In genomic region chr2:46984642-46985476, GRCh38 we compare ENCODE assay signal across 9 cellular contexts. TPM values are rescaled to one million over a fixed set of nuclear protein-coding genes. Genes with fewer than 3 reads are reported as not detected.
DNase-seq lines count a peak whose midpoint lies in the region; ATAC-seq, FAIRE-seq and TF ChIP-seq lines count a peak whose summit lies in the region.
"Had no signal": no experiment of that assay in that cellular context is flagged by ENCODE, and none has a peak within 500 bp of the region (broad histone marks: within the 10 kb centered on the region; RNA-seq: fewer than 3 reads in every experiment).

No MANE protein-coding gene starts in this region.

- H3K9ac ChIP-seq in GM12878 (ENCODE audit: control insufficient read depth, insufficient read depth, low read length), result peak overlapping the region; percentile 67
- H3K9ac ChIP-seq: parathyroid adenoma had no signal

- in situ Hi-C loops in GM12878 (cut with MboI), result no loop called here

- POLR2A ChIA-PET in GM12878 (lab: Charles Lee), result interaction anchor here (0.6 to 3.1 kb wide), 7 partner anchors 10 to 890 kb away, joined by 3 to 9 read pairs (median 4); no protein-coding TSS in a partner anchor

- peak overlapping the region; percentile 35 for H2AFZ ChIP-seq in GM12878 (ENCODE audit: control insufficient read depth, low read depth, low read length)
- H2AFZ ChIP-seq: parathyroid adenoma had no signal

- intact Hi-C loops in GM12878 (cut with micrococcal nuclease; ENCODE audit: unreplicated experiment), result loop anchor here (5.0 kb wide), 1 partner anchor 417 kb away; the partner anchor contains the start of gene MSH2
- intact Hi-C loops in right lobe of liver (cut with DNase I), result no loop called here

- no TSS peak for BruUV-seq in GM12878 (replicated peaks; lab: Mats Ljungman, UMichigan)

- TF ChIP-seq CTCF in GM12878 (IDR thresholded peaks at IDR 0.05 in 2 of 3, conservative IDR thresholded peaks at IDR 0.05 in 1 of 3; ENCODE audit: control insufficient read depth in 2 of 3, extremely low read depth in 1 of 3, insufficient read depth in 1 of 3, low read depth in 3 of 3, low read length in 3 of 3) (no peak), right lobe of liver (IDR thresholded peaks at IDR 0.05) (no peak), D721Med (IDR thresholded peaks at IDR 0.05; ENCODE audit: insufficient read depth, missing control alignments) (no peak)

- TF ChIP-seq RAD21 in GM12878 (IDR thresholded peaks at IDR 0.05; ENCODE audit: insufficient read depth, low read depth, low read length), result no peak

- 10% methylated on average over 12 of the region's 12 CpGs for WGBS in GM12878 (ENCODE audit: insufficient coverage, insufficient replicate concordance, low lambda C conversion rate, missing lambda C conversion rate)
- 47% methylated on average over 3 of the region's 12 CpGs for WGBS in right lobe of liver (ENCODE audit: insufficient coverage, low coverage, low lambda C conversion rate, missing lambda C conversion rate)

- ATAC-seq in HG03060 (IDR thresholded peaks at IDR 0.05; ENCODE audit: low read depth, unreplicated experiment), result peak; percentile 28
- peak; percentile 63 for ATAC-seq in GM12878
- ATAC-seq in right lobe of liver, result peak in 3 of 4 donors; percentile 3 to 7 (median 4)

- H4K20me1 ChIP-seq in GM12878 (ENCODE audit: control insufficient read depth, insufficient read depth), result no peaks in the 10 kb centered on the region; the same call in 1 of the 2 replicates

- H3K4me3 ChIP-seq in GM12878, result peak overlapping the region; percentile 37; the same call in 1 of the 2 replicates
- H3K4me3 ChIP-seq in right lobe of liver, result no peak overlapping the region

- TF ChIP-seq POLR2A in GM12878 (IDR thresholded peaks at IDR 0.05; ENCODE audit: low read depth, low read length), result peak; percentile 68
- TF ChIP-seq POLR2A in right lobe of liver (IDR thresholded peaks at IDR 0.05), result no peak

- peak overlapping the region; percentile 89 for H3K27ac ChIP-seq in GM12878 (ENCODE audit: control insufficient read depth, insufficient read depth)
- peak overlapping the region in 1 of 3 donors; percentile 22 for H3K27ac ChIP-seq in right lobe of liver
- H3K27ac ChIP-seq: parathyroid adenoma had no signal

- peak; percentile 61 for DNase-seq in activated naive CD4-positive, alpha-beta T cell treated with Interleukin-2 at 50 U/mL for 16 hours
- DNase-seq in activated naive CD4-positive, alpha-beta T cell (lab: John Stamatoyannopoulos, UW), result no peak
- DNase-seq in SIG-M5 treated with dmso at 0.1 percent for 504 hours (lab: John Stamatoyannopoulos, UW; ENCODE audit: unreplicated experiment) (peak; percentile 98), GM12878 (ENCODE audit: low read depth, low spot score) (peak; percentile 79), right lobe of liver (no peak), D721Med (ENCODE audit: insufficient read length, low spot score) (no peak)
- peak; percentile 68 for DNase-seq in stimulated activated CD8-positive, alpha-beta memory T cell treated with anti-CD3 and anti-CD28 coated beads, Interleukin-4, amount 100 ng/mL, for 48 hours

- peaks cover 58% of the 10 kb centered on the region for H3K4me1 ChIP-seq in GM12878 (ENCODE audit: control insufficient read depth, insufficient read depth, low read length)
- H3K4me1 ChIP-seq in right lobe of liver, result peaks cover 0 to 31% (median 11%) of the 10 kb centered on the region in 4 donors

- RAD21 ChIA-PET in GM12878 (lab: Charles Lee; ENCODE audit: unreplicated experiment), result interaction anchor here (0.6 to 2.2 kb wide), 11 partner anchors 11 to 403 kb away, joined by 3 to 12 read pairs (median 4); no protein-coding TSS in a partner anchor

- CTCF ChIA-PET in GM12878 (lab: Yijun Ruan, JAX), result interaction anchor here (0.6 to 1.2 kb wide), 5 partner anchors 55 to 797 kb away, joined by 3 to 5 read pairs (median 3); no protein-coding TSS in a partner anchor

- H3K9me3 ChIP-seq in GM12878 (replicated peaks; ENCODE audit: control insufficient read depth, insufficient read depth, low read length), result no peaks in the 10 kb centered on the region
- no peaks in the 10 kb centered on the region for H3K9me3 ChIP-seq in right lobe of liver

- peak overlapping the region; percentile 67 for H3K4me2 ChIP-seq in GM12878 (ENCODE audit: control insufficient read depth, insufficient read depth)

- TF ChIP-seq EP300 in GM12878 (IDR thresholded peaks at IDR 0.05; ENCODE audit: borderline replicate concordance in 1 of 2, control insufficient read depth in 1 of 2, low read depth in 2 of 2, low read length in 2 of 2), result peak; percentile 25 to 49; a peak in 2 of 4 replicates

- SMC1A ChIA-PET in GM12878 (lab: Charles Lee; ENCODE audit: uncharacterized antibody, unreplicated experiment), result interaction anchor here (0.6 to 2.9 kb wide), 10 partner anchors 12 to 402 kb away, joined by 3 to 19 read pairs (median 3); no protein-coding TSS in a partner anchor

- H3K36me3 ChIP-seq in GM12878 (ENCODE audit: control insufficient read depth in 2 of 2, insufficient read depth in 2 of 2, low read length in 1 of 2) (peaks cover 7 to 22% of the 10 kb centered on the region in 2 experiments), right lobe of liver (no peaks in the 10 kb centered on the region)

- H3K79me2 ChIP-seq in GM12878 (ENCODE audit: control insufficient read depth, insufficient read depth, low read length), result peaks cover 28% of the 10 kb centered on the region

- FAIRE-seq in GM12878 (lab: Jason Lieb, UNC) (peak; percentile 93), D721Med (lab: Jason Lieb, UNC) (no peak)

- no peaks in the 10 kb centered on the region for H3K27me3 ChIP-seq in GM12878 (replicated peaks in 1 of 2; ENCODE audit: control insufficient read depth in 2 of 2, insufficient read depth in 2 of 2, low read length in 1 of 2)
- H3K27me3 ChIP-seq in right lobe of liver, result no peaks in the 10 kb centered on the region

TF ChIP-seq in GM12878, 131 proteins besides CTCF, POLR2A, EP300 and RAD21 (continues in another document):
- TF ChIP-seq SIN3A (IDR thresholded peaks at IDR 0.05; ENCODE audit: low read depth, low read length), result 0 out of 2 replicates have a peak, but pooled peaks have one; percentile 26
- TF ChIP-seq EED (IDR thresholded peaks at IDR 0.05; ENCODE audit: low read depth), result peak; percentile 83
- peak; percentile 86 for TF ChIP-seq ZNF687 (IDR thresholded peaks at IDR 0.05)
- TF ChIP-seq EGR1 (IDR thresholded peaks at IDR 0.05; ENCODE audit: borderline replicate concordance in 1 of 2, low read depth in 2 of 2, low read length in 2 of 2), result peak in 1 of 2 experiments; percentile 14; a peak in 1 of 3 replicates
- peak; percentile 88 for TF ChIP-seq NR2F1 (conservative IDR thresholded peaks at IDR 0.05)
- TF ChIP-seq CBFB (IDR thresholded peaks at IDR 0.05; ENCODE audit: low read depth), result no peak
- TF ChIP-seq MTA2 (IDR thresholded peaks at IDR 0.05; ENCODE audit: low read depth), result peak; percentile 49; the same call in 1 of the 2 replicates

RNA-seq across cellular contexts. Expression of gene TTC7A, which starts 43.8 kb away (rescaled TPM):
- 82.8 and 96.3 TPM in 2 replicates for total RNA-seq in GM12878 (2013; cell fraction: nucleolus; rRNA removed)
- total RNA-seq in GM12878 (2014; rRNA removed) (32.3 and 32.5 TPM in 2 replicates), GM12878 (2014; rRNA removed; fragmentation: Illumina TruSeq; extraction: Trizol) (13.4 and 13.8 TPM in 2 replicates), GM12878 (2021) (50.8 and 51.6 TPM in 2 replicates), right lobe of liver (10 to 100 TPM in 2 of 6 experiments, 1 to 10 TPM in 4; 7.6 to 15.5 (median 9.8) TPM)
- 9.5 TPM for polyA plus RNA-seq in GM12878 (2011; ENCODE audit: low read depth)
- polyA plus RNA-seq in GM12878 (2011; rRNA removed) (9.8 and 18.7 TPM in 2 replicates), GM12878 (2014; fragmentation: Illumina TruSeq; extraction: Trizol) (12.4 and 25.4 TPM in 2 replicates), GM12878 (2014; fragmentation: Nextera tagmentation; extraction: Ambion mirVana) (1 to 10 TPM; 2.1 to 3.5 TPM), GM12878 (2014; rRNA removed) (28.3 and 28.8 TPM in 2 replicates), GM12878 (2016; fragmentation: Nextera tagmentation; extraction: Ambion mirVana) (10 to 100 TPM in 1 of 2 experiments, 1 to 10 TPM in 1; 7.5 to 24.2 TPM)
- polyA plus RNA-seq in GM12878 (2011; cell fraction: cytosol; rRNA removed), result 23.4 and 25.5 TPM in 2 replicates
- 62.3 and 80.4 TPM in 2 replicates for polyA plus RNA-seq in GM12878 (2011; cell fraction: nucleus; rRNA removed)
- polyA plus RNA-seq in GM12878 (2012), result 22.5 and 22.9 TPM in 2 replicates
- polyA minus RNA-seq in GM12878 (2011; rRNA and poly(A)+ RNA removed), result 25.9 and 47.3 TPM in 2 replicates
- 10.2 and 13.3 TPM in 2 replicates for polyA minus RNA-seq in GM12878 (2011; cell fraction: cytosol; rRNA and poly(A)+ RNA removed)
- 30.1 and 47.2 TPM in 2 replicates for polyA minus RNA-seq in GM12878 (2011; cell fraction: nucleus; rRNA and poly(A)+ RNA removed)

Comparison
In these comparisons a context has a peak if more than half of its experiments do, and no peak if none do; other contexts are left out.
1. DNase-seq: peak in activated naive CD4-positive, alpha-beta T cell treated with Interleukin-2 at 50 U/mL for 16 hours (single experiment), SIG-M5 treated with dmso at 0.1 percent for 504 hours (single experiment), GM12878 (single experiment) and stimulated activated CD8-positive, alpha-beta memory T cell treated with anti-CD3 and anti-CD28 coated beads, Interleukin-4, amount 100 ng/mL, for 48 hours (single experiment); none in activated naive CD4-positive, alpha-beta T cell (0 of 4), right lobe of liver (0 of 3) and D721Med (single experiment).
2. ATAC-seq: peak in every context shown above with its lines; median percentile 63 in GM12878; 28 in HG03060; 4 in right lobe of liver.